22 cellular contexts compared by ENCODE assay signal in the genomic region with DNA sequence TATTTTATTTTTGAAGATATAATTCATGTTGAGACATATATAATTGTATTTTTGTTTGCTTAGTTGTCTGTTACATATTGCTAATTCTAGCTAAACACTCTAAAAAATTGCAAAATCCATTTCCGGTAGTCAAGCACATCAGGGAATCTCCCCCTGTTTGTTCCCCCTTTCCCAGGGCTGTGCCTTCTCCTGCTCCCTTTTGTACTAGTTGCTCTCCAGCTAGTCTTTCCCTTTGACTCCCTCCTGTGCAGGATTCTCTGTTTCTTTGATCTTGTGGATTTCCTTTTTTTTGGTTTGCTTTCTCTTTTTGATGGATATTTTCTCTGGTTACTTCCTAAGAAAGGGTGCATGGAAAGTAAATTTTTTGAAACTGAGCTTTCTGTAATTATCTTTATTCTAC.
DNase-seq lines count a peak whose midpoint lies in the region; ATAC-seq, FAIRE-seq and TF ChIP-seq lines count a peak whose summit lies in the region.
"Had no signal": no experiment of that assay in that cellular context is flagged by ENCODE, and none has a peak within 500 bp of the region (broad histone marks: within the 10 kb centered on the region; RNA-seq: fewer than 3 reads in every experiment).

No MANE protein-coding gene starts in this region.

- TF ChIP-seq EP300 in H1 (IDR thresholded peaks at IDR 0.05; ENCODE audit: borderline replicate concordance in 1 of 2, low read depth in 2 of 2, low read length in 2 of 2), result no peak

- H3K4me1 ChIP-seq in GM23338 (ENCODE audit: insufficient read depth) (no peaks in the 10 kb centered on the region), H1 (replicated peaks in 1 of 4; ENCODE audit: control insufficient read depth in 3 of 4, insufficient read depth in 4 of 4, low read length in 3 of 4) (no peaks in the 10 kb centered on the region), psoas muscle (no peaks in the 10 kb centered on the region)
- H3K4me1 ChIP-seq: A549, Caco-2 had no signal

- H3K4ac ChIP-seq in H1 (replicated peaks; ENCODE audit: insufficient read length, low read depth, low read length), result no peak overlapping the region

- 92% methylated on average over 1 of the region's 1 CpG; no CpG with 5 or more reads in 1 of the 2 experiments for WGBS in H1 (ENCODE audit: extremely low coverage in 1 of 2, insufficient coverage in 1 of 2, insufficient read length in 1 of 2, insufficient replicate concordance in 2 of 2, low coverage in 1 of 2, low lambda C conversion rate in 2 of 2, missing lambda C conversion rate in 1 of 2), 2 experiments
- 83 to 86% (median 83%) methylated on average over 1 of the region's 1 CpG for WGBS in psoas muscle, 3 donors

- H3K36me3 ChIP-seq in GM23338 (ENCODE audit: insufficient read depth), result no peaks in the 10 kb centered on the region
- no peaks in the 10 kb centered on the region for H3K36me3 ChIP-seq in SK-N-MC (ENCODE audit: insufficient read depth, low read length)
- no peaks in the 10 kb centered on the region for H3K36me3 ChIP-seq in H1 (ENCODE audit: control insufficient read depth in 2 of 4, insufficient read depth in 4 of 4, low read length in 3 of 4)
- no peaks in the 10 kb centered on the region for H3K36me3 ChIP-seq in psoas muscle (ENCODE audit: insufficient read depth in 1 of 2, low read depth in 1 of 2)
- H3K36me3 ChIP-seq: BLaER1 treated with 17β-estradiol and CSF1 and Interleukin-3, amounts not matched to agents 10 nM and 100 nM had no signal

- H3F3A ChIP-seq in GM23338 (replicated peaks; ENCODE audit: low read depth), result no peaks in the 10 kb centered on the region

- TF ChIP-seq CTCF in GM23338 (conservative IDR thresholded peaks at IDR 0.05; ENCODE audit: low read depth in 2 of 2) (no peak), H1 (IDR thresholded peaks at IDR 0.05; ENCODE audit: control extremely low read depth in 1 of 3, insufficient read depth in 1 of 3, low read depth in 1 of 3, low read length in 3 of 3) (no peak), psoas muscle (IDR thresholded peaks at IDR 0.05) (no peak)

- H2BK5ac ChIP-seq in H1 (ENCODE audit: low read depth, low read length), result no peak overlapping the region

- no peak overlapping the region for H2BK120ac ChIP-seq in H1 (replicated peaks; ENCODE audit: low read depth, low read length)

- CTCF ChIA-PET in H1 (lab: Charles Lee; ENCODE audit: partially characterized antibody), result interaction anchor here (0.6 to 5.2 kb wide), 6 partner anchors 8 to 840 kb away, joined by 3 to 33 read pairs (median 8); no protein-coding TSS in a partner anchor

- H2AK5ac ChIP-seq in H1 (ENCODE audit: low read depth, low read length), result no peak overlapping the region

- no peak overlapping the region for H2BK12ac ChIP-seq in H1 (ENCODE audit: low read depth, low read length)

- no peak overlapping the region for H3K56ac ChIP-seq in H1 (replicated peaks; ENCODE audit: insufficient read length, low read depth, low read length)

- no peak overlapping the region for H3K23ac ChIP-seq in H1 (ENCODE audit: insufficient read length)

- no peak overlapping the region for H3K4me3 Mint-ChIP-seq in GM23338
- H3K4me3 Mint-ChIP-seq: B cell; CD4-positive, alpha-beta T cell; CD8-positive, alpha-beta T cell had no signal

- H3K27me3 ChIP-seq in GM23338 (ENCODE audit: insufficient read depth) (no peaks in the 10 kb centered on the region), H1 (replicated peaks in 1 of 4; ENCODE audit: control insufficient read depth in 3 of 4, extremely low read depth in 1 of 4, insufficient read depth in 3 of 4, low read length in 3 of 4) (peaks cover 0 to 1% (median 0%) of the 10 kb centered on the region in 4 experiments; a peak in 2 of 7 replicates), psoas muscle (ENCODE audit: insufficient read depth in 3 of 3, low read length in 2 of 3) (no peaks in the 10 kb centered on the region)
- H3K27me3 ChIP-seq: BLaER1 treated with 17β-estradiol and CSF1 and Interleukin-3, amounts not matched to agents 10 nM and 100 nM had no signal

- no peaks in the 10 kb centered on the region; the same call in 1 of the 2 replicates for H3K23me2 ChIP-seq in H1 (ENCODE audit: low read depth, low read length)

- H3K4me2 ChIP-seq in GM23338 (no peak overlapping the region), H1 (ENCODE audit: insufficient read depth in 1 of 2, low read depth in 2 of 2, low read length in 2 of 2) (no peak overlapping the region)
- H3K4me2 ChIP-seq: A549; BLaER1 treated with 17β-estradiol and CSF1 and Interleukin-3, amounts not matched to agents 10 nM and 100 nM had no signal

- TF ChIP-seq RAD21 in H1 (IDR thresholded peaks at IDR 0.05 in 1 of 2, conservative IDR thresholded peaks at IDR 0.05 in 1 of 2; ENCODE audit: low read depth in 2 of 2, low read length in 2 of 2), result no peak

- H3K79me2 ChIP-seq in GM23338 (replicated peaks; ENCODE audit: insufficient read depth) (no peaks in the 10 kb centered on the region), H1 (ENCODE audit: control insufficient read depth in 1 of 2, insufficient read depth in 2 of 2, low read length in 2 of 2) (no peaks in the 10 kb centered on the region)

- no peak overlapping the region for H4K8ac ChIP-seq in H1 (ENCODE audit: extremely low read depth, insufficient read depth, low read length)

- intact Hi-C loops in psoas muscle (cut with DNase I), result no loop called here

- no peak for TF ChIP-seq POLR2A in H1 (IDR thresholded peaks at IDR 0.05; ENCODE audit: control extremely low read depth in 1 of 2, low read depth in 2 of 2, low read length in 2 of 2)

- H4K5ac ChIP-seq in H1 (ENCODE audit: insufficient read length, low read depth, low read length), result no peak overlapping the region

- H2AFZ ChIP-seq in GM23338 (no peak overlapping the region), H1 (ENCODE audit: low read length) (no peak overlapping the region)

- DNase-seq in GM23338 (ENCODE audit: low spot score) (peak; percentile 24), SK-N-MC (ENCODE audit: low read depth, low spot score) (no peak), H1 (ENCODE audit: low read depth in 1 of 2, low spot score in 2 of 2) (no peak), GDM1 (lab: John Stamatoyannopoulos, UW) (no peak), psoas muscle (no peak)
- DNase-seq: AML-193; Caco-2; Calu3; CD4-positive, alpha-beta T cell; CD8-positive, alpha-beta T cell; DMS79 treated with DMSO at 0.1 percent for 48 hours had no signal

- no peak overlapping the region for H4K91ac ChIP-seq in H1 (replicated peaks; ENCODE audit: insufficient read length, low read length)

- no peak overlapping the region for H3K9ac ChIP-seq in SK-N-MC (ENCODE audit: insufficient read length)
- no peak overlapping the region for H3K9ac ChIP-seq in H1 (replicated peaks in 1 of 4; ENCODE audit: extremely low read depth in 1 of 4, low read depth in 3 of 4, low read length in 3 of 4)
- H3K9ac ChIP-seq: BLaER1 treated with 17β-estradiol and CSF1 and Interleukin-3, amounts not matched to agents 10 nM and 100 nM had no signal

- no peak overlapping the region for H2BK15ac ChIP-seq in H1 (ENCODE audit: low read length)

- no peak overlapping the region for H3K14ac ChIP-seq in H1 (ENCODE audit: insufficient read length)

- H3K9me3 Mint-ChIP-seq in GM23338, result peaks cover 4% of the 10 kb centered on the region; the same call in 2 of the 3 replicates

- no peaks in the 10 kb centered on the region for H3K79me1 ChIP-seq in H1 (ENCODE audit: low read depth, low read length)

- H3K27ac ChIP-seq in GM23338 (ENCODE audit: low read depth) (no peak overlapping the region), SK-N-MC (peak overlapping the region; percentile 12; the same call in 1 of the 2 replicates), H1 (ENCODE audit: low read depth, low read length) (no peak overlapping the region), psoas muscle (no peak overlapping the region)
- H3K27ac ChIP-seq: 22Rv1; A549; BLaER1 treated with 17β-estradiol and CSF1 and Interleukin-3, amounts not matched to agents 10 nM and 100 nM; C4-2B had no signal

- H3K4me1 Mint-ChIP-seq in GM23338, result peaks cover 3% of the 10 kb centered on the region; the same call in 2 of the 3 replicates
- H3K4me1 Mint-ChIP-seq: B cell had no signal

- POLR2A ChIA-PET in H1 (lab: Charles Lee; ENCODE audit: partially characterized antibody), result interaction anchor here (0.7 kb wide), 1 partner anchor 724 kb away, joined by 4 read pairs; no protein-coding TSS in a partner anchor

- ATAC-seq in GM23338, result peak; percentile 66
- no peak for ATAC-seq in HG03520 (IDR thresholded peaks at IDR 0.05; ENCODE audit: unreplicated experiment)
- ATAC-seq in psoas muscle, result no peak
- ATAC-seq: A549; CD8-positive, alpha-beta T cell; GM12878 had no signal

- H3K27me3 Mint-ChIP-seq in GM23338 (ENCODE audit: insufficient read depth, low read depth, poor library complexity), result no peaks in the 10 kb centered on the region

- H4K20me1 ChIP-seq in GM23338 (replicated peaks; ENCODE audit: insufficient read depth) (no peaks in the 10 kb centered on the region), H1 (replicated peaks in 1 of 2; ENCODE audit: control insufficient read depth in 1 of 2, insufficient read depth in 2 of 2, low read length in 2 of 2) (no peaks in the 10 kb centered on the region)
- H4K20me1 ChIP-seq: BLaER1 treated with 17β-estradiol and CSF1 and Interleukin-3, amounts not matched to agents 10 nM and 100 nM had no signal

- peak; percentile 77 for FAIRE-seq in H1 (lab: Jason Lieb, UNC)
- FAIRE-seq: A549, D721Med, G401.6, GM12878, GM12892, GM18507 had no signal

- H3K9me3 ChIP-seq in SK-N-MC (ENCODE audit: low read depth, low read length) (peaks cover 10% of the 10 kb centered on the region; the same call in 1 of the 2 replicates), H1 (ENCODE audit: insufficient read depth in 2 of 2, low read depth in 1 of 2, low read length in 1 of 2) (peaks cover 0 to 4% of the 10 kb centered on the region in 2 experiments; a peak in 1 of 4 replicates), psoas muscle (peaks cover 16% of the 10 kb centered on the region)
- H3K9me3 ChIP-seq: A549 had no signal

- no peaks in the 10 kb centered on the region for H3K36me3 Mint-ChIP-seq in GM23338 (ENCODE audit: low read depth)
- H3K36me3 Mint-ChIP-seq: CD8-positive, alpha-beta T cell had no signal

- H2BK20ac ChIP-seq in H1 (ENCODE audit: low read length), result no peak overlapping the region

- no peak overlapping the region for H3K18ac ChIP-seq in H1 (ENCODE audit: extremely low read depth, low read length)

- no peaks in the 10 kb centered on the region for H3K9me2 ChIP-seq in GM23338 (ENCODE audit: insufficient read depth)

- H3K4me3 ChIP-seq in GM23338 (no peak overlapping the region), SK-N-MC (no peak overlapping the region), H1 (ENCODE audit: extremely low read depth in 1 of 4, insufficient read depth in 2 of 4, low read depth in 3 of 4, low read length in 4 of 4) (no peak overlapping the region), psoas muscle (no peak overlapping the region)
- H3K4me3 ChIP-seq: A549; BLaER1 treated with 17β-estradiol and CSF1 and Interleukin-3, amounts not matched to agents 10 nM and 100 nM; GM12878 had no signal

- no peak overlapping the region for H3K27ac Mint-ChIP-seq in GM23338
- H3K27ac Mint-ChIP-seq: B cell; CD4-positive, alpha-beta T cell; CD8-positive, alpha-beta T cell had no signal

TF ChIP-seq in GM23338, 12 proteins besides CTCF, POLR2A, EP300 and RAD21 (continues in another document):
- no peak for TF ChIP-seq EZH2 (IDR thresholded peaks at IDR 0.05; ENCODE audit: low read depth, unreplicated experiment)
- no peak for TF ChIP-seq JUNB (IDR thresholded peaks at IDR 0.05; ENCODE audit: unreplicated experiment)
